35 cellular contexts compared by ENCODE assay signal in the genomic region with DNA sequence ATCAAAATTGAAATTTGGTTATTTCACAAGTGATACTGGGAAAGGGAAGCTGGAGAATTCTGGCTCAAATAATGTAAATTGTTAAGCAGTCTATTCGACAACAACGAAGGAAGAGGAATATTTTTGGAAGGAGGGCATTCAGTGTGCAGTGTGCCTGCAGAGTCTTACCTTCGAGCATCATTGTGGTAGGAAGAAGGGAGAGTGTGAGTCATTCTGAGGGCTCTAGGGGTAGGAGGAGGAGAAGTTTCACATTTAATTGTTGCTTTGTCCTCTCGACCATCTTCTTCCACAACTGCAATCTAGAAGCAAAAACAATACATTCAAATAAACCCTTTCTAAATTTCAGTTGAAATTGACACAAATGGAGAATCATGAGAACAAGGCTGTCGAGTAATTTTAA.
"Had no signal": no experiment of that assay in that cellular context is flagged by ENCODE, and none has a peak within 500 bp of the region (broad histone marks: within the 10 kb centered on the region; RNA-seq: fewer than 3 reads in every experiment).

No MANE protein-coding gene starts in this region.

- H3K27me3 ChIP-seq: adrenal gland, body of pancreas, breast epithelium, cardiac muscle cell, esophagus muscularis mucosa, foreskin keratinocyte, gastrocnemius medialis, heart left ventricle had no signal

- H3K4me1 Mint-ChIP-seq: activated B cell treated with CpG ODN at 0.5 μM for 24 hours; activated CD4-positive, alpha-beta T cell treated with anti-CD3 and anti-CD28 coated beads, Interleukin-2, amount 10 ng/mL, durations not matched to agents 24 days and 14 days; activated CD8-positive, alpha-beta memory T cell treated with anti-CD3 and anti-CD28 coated beads, Interleukin-2, amount 10 ng/mL, durations not matched to agents 7 days and 5 days; activated naive CD4-positive, alpha-beta T cell treated with anti-CD3 and anti-CD28 coated beads, Interleukin-2, amount 50 U/mL, for 24 hours; activated naive CD8-positive, alpha-beta T cell treated with anti-CD3 and anti-CD28 coated beads for 36 hours; activated naive CD8-positive, alpha-beta T cell treated with anti-CD3 and anti-CD28 coated beads, Interleukin-2, amount 50 U/mL, for 24 hours; central memory CD8-positive, alpha-beta T cell had no signal

- H3K4me3 Mint-ChIP-seq: activated B cell treated with CpG ODN at 0.5 μM for 24 hours; activated CD4-positive, alpha-beta memory T cell treated with anti-CD3 and anti-CD28 coated beads for 36 hours; activated CD4-positive, alpha-beta T cell treated with anti-CD3 and anti-CD28 coated beads, Interleukin-2, amount 10 ng/mL, durations not matched to agents 24 days and 14 days; activated CD8-positive, alpha-beta memory T cell treated with anti-CD3 and anti-CD28 coated beads, Interleukin-2, amount 10 ng/mL, durations not matched to agents 7 days and 5 days; activated CD8-positive, alpha-beta T cell treated with anti-CD3 and anti-CD28 coated beads, Interleukin-2, amount 10 ng/mL, durations not matched to agents 7 days and 5 days; activated naive CD4-positive, alpha-beta T cell treated with anti-CD3 and anti-CD28 coated beads for 36 hours; activated naive CD4-positive, alpha-beta T cell treated with anti-CD3 and anti-CD28 coated beads, Interleukin-2, amount 50 U/mL, for 24 hours; activated naive CD8-positive, alpha-beta T cell treated with anti-CD3 and anti-CD28 coated beads for 36 hours; activated naive CD8-positive, alpha-beta T cell treated with anti-CD3 and anti-CD28 coated beads, Interleukin-2, amount 50 U/mL, for 24 hours; activated T-helper 1 cell treated with anti-CD3 and anti-CD28 coated beads, Interleukin-12 subunit alpha, Interleukin-12 subunit beta, Interleukin-2, Interleukin-4 antibody, amounts not matched to agents 30 ng/mL and 10 ng/mL and 1 ng/mL, durations not matched to agents 14 hours and 24 hours and 36 hours; central memory CD8-positive, alpha-beta T cell; effector memory CD8-positive, alpha-beta T cell had no signal

- H3K27ac Mint-ChIP-seq: activated B cell treated with CpG ODN at 0.5 μM for 24 hours; activated CD4-positive, alpha-beta memory T cell treated with anti-CD3 and anti-CD28 coated beads for 36 hours; activated CD4-positive, alpha-beta T cell treated with anti-CD3 and anti-CD28 coated beads, Interleukin-2, amount 10 ng/mL, durations not matched to agents 24 days and 14 days; activated CD8-positive, alpha-beta memory T cell treated with anti-CD3 and anti-CD28 coated beads, Interleukin-2, amount 10 ng/mL, durations not matched to agents 7 days and 5 days; activated CD8-positive, alpha-beta T cell treated with anti-CD3 and anti-CD28 coated beads, Interleukin-2, amount 10 ng/mL, durations not matched to agents 7 days and 5 days; activated naive CD4-positive, alpha-beta T cell treated with anti-CD3 and anti-CD28 coated beads for 36 hours; activated naive CD4-positive, alpha-beta T cell treated with anti-CD3 and anti-CD28 coated beads, Interleukin-2, amount 50 U/mL, for 24 hours; activated naive CD8-positive, alpha-beta T cell treated with anti-CD3 and anti-CD28 coated beads for 36 hours; activated naive CD8-positive, alpha-beta T cell treated with anti-CD3 and anti-CD28 coated beads, Interleukin-2, amount 50 U/mL, for 24 hours; activated T-helper 1 cell treated with anti-CD3 and anti-CD28 coated beads, Interleukin-12 subunit alpha, Interleukin-12 subunit beta, Interleukin-2, Interleukin-4 antibody, amounts not matched to agents 30 ng/mL and 10 ng/mL and 1 ng/mL, durations not matched to agents 14 hours and 24 hours and 36 hours; activated T-helper 2 cell treated with anti-CD3 and anti-CD28 coated beads, Interferon-gamma antibody, Interleukin-2, Interleukin-4, amounts not matched to agents 10 μg/mL and 5 μg/mL and 100 μg/mL, durations not matched to agents 14 hours and 24 hours and 36 hours; effector memory CD8-positive, alpha-beta T cell had no signal

- H3K27ac ChIP-seq: adrenal gland, body of pancreas, breast epithelium, cardiac muscle cell, esophagus muscularis mucosa, foreskin keratinocyte, gastrocnemius medialis, heart left ventricle, VCaP had no signal

- DNase-seq: activated B cell treated with CpG ODN at 0.5 μM for 24 hours; activated CD4-positive, alpha-beta memory T cell treated with anti-CD3 and anti-CD28 coated beads for 36 hours; activated CD4-positive, alpha-beta T cell treated with anti-CD3 and anti-CD28 coated beads, Interleukin-2, amount 10 ng/mL, durations not matched to agents 24 days and 14 days; activated CD8-positive, alpha-beta memory T cell treated with anti-CD3 and anti-CD28 coated beads, Interleukin-2, amount 10 ng/mL, durations not matched to agents 7 days and 5 days; activated CD8-positive, alpha-beta memory T cell treated with anti-CD3 and anti-CD28 coated beads, Interleukin-2, amount 50 U/mL, for 4 hours; activated CD8-positive, alpha-beta T cell treated with anti-CD3 and anti-CD28 coated beads, Interleukin-2, amount 10 ng/mL, durations not matched to agents 7 days and 5 days; activated effector memory CD4-positive, alpha-beta T cell treated with anti-CD3 and anti-CD28 coated beads, Interleukin-2, amount 50 U/mL, for 16 hours; activated naive CD4-positive, alpha-beta T cell treated with anti-CD3 and anti-CD28 coated beads for 36 hours; activated naive CD8-positive, alpha-beta T cell treated with anti-CD3 and anti-CD28 coated beads for 36 hours; activated naive CD8-positive, alpha-beta T cell treated with anti-CD3 and anti-CD28 coated beads, Interleukin-2, amount 50 U/mL, for 24 hours; activated T-cell treated with anti-CD3 and anti-CD28 coated beads, Interleukin-2, amount 50 U/mL, for 1 hour; activated T-cell treated with anti-CD3 and anti-CD28 coated beads, Interleukin-2, amount 50 U/mL, for 48 hours; adrenal gland; amygdala; aorta; body of pancreas; cortex of kidney; dermis blood vessel endothelial cell; effector CD4-positive, alpha-beta T cell; effector memory CD8-positive, alpha-beta T cell; erythroblast; foreskin keratinocyte; gastrocnemius medialis; glutamatergic neuron; heart left ventricle; T-helper 2 cell had no signal

- H3K4me3 ChIP-seq: adrenal gland, body of pancreas, breast epithelium, cardiac muscle cell, esophagus muscularis mucosa, gastrocnemius medialis, heart left ventricle had no signal

- H3K9me3 Mint-ChIP-seq: activated B cell treated with CpG ODN at 0.5 μM for 24 hours; activated CD4-positive, alpha-beta memory T cell treated with anti-CD3 and anti-CD28 coated beads for 36 hours; activated CD4-positive, alpha-beta T cell treated with anti-CD3 and anti-CD28 coated beads, Interleukin-2, amount 10 ng/mL, durations not matched to agents 24 days and 14 days; activated naive CD4-positive, alpha-beta T cell treated with anti-CD3 and anti-CD28 coated beads for 36 hours; activated naive CD4-positive, alpha-beta T cell treated with anti-CD3 and anti-CD28 coated beads, Interleukin-2, amount 50 U/mL, for 24 hours; activated naive CD8-positive, alpha-beta T cell treated with anti-CD3 and anti-CD28 coated beads, Interleukin-2, amount 50 U/mL, for 24 hours; activated T-helper 1 cell treated with anti-CD3 and anti-CD28 coated beads, Interleukin-12 subunit alpha, Interleukin-12 subunit beta, Interleukin-2, Interleukin-4 antibody, amounts not matched to agents 30 ng/mL and 10 ng/mL and 1 ng/mL, durations not matched to agents 14 hours and 24 hours and 36 hours; activated T-helper 2 cell treated with anti-CD3 and anti-CD28 coated beads, Interferon-gamma antibody, Interleukin-2, Interleukin-4, amounts not matched to agents 10 μg/mL and 5 μg/mL and 100 μg/mL, durations not matched to agents 14 hours and 24 hours and 36 hours had no signal

- H3K27me3 Mint-ChIP-seq: activated B cell treated with CpG ODN at 0.5 μM for 24 hours; activated CD4-positive, alpha-beta memory T cell treated with anti-CD3 and anti-CD28 coated beads for 36 hours; activated CD4-positive, alpha-beta T cell treated with anti-CD3 and anti-CD28 coated beads, Interleukin-2, amount 10 ng/mL, durations not matched to agents 24 days and 14 days; activated CD8-positive, alpha-beta memory T cell treated with anti-CD3 and anti-CD28 coated beads, Interleukin-2, amount 10 ng/mL, durations not matched to agents 7 days and 5 days; activated naive CD4-positive, alpha-beta T cell treated with anti-CD3 and anti-CD28 coated beads, Interleukin-2, amount 50 U/mL, for 24 hours; activated naive CD8-positive, alpha-beta T cell treated with anti-CD3 and anti-CD28 coated beads for 36 hours; activated naive CD8-positive, alpha-beta T cell treated with anti-CD3 and anti-CD28 coated beads, Interleukin-2, amount 50 U/mL, for 24 hours; central memory CD8-positive, alpha-beta T cell; effector memory CD8-positive, alpha-beta T cell had no signal

- H3K36me3 ChIP-seq: adrenal gland, breast epithelium, esophagus muscularis mucosa, gastrocnemius medialis, heart left ventricle had no signal

- H3K9me3 ChIP-seq: adrenal gland, body of pancreas, breast epithelium, esophagus muscularis mucosa, gastrocnemius medialis, heart left ventricle had no signal

- H3K36me3 Mint-ChIP-seq: activated CD4-positive, alpha-beta memory T cell treated with anti-CD3 and anti-CD28 coated beads for 36 hours; activated CD8-positive, alpha-beta memory T cell treated with anti-CD3 and anti-CD28 coated beads, Interleukin-2, amount 10 ng/mL, durations not matched to agents 7 days and 5 days; activated naive CD4-positive, alpha-beta T cell treated with anti-CD3 and anti-CD28 coated beads, Interleukin-2, amount 50 U/mL, for 24 hours; activated naive CD8-positive, alpha-beta T cell treated with anti-CD3 and anti-CD28 coated beads for 36 hours had no signal

- ATAC-seq: activated CD4-positive, CD25-positive, alpha-beta regulatory T cell treated with anti-CD3 and anti-CD28 coated beads, Interleukin-2, amount 50 U/mL, for 24 hours; activated CD8-positive, alpha-beta memory T cell treated with anti-CD3 and anti-CD28 coated beads, Interleukin-2, amount 10 ng/mL, durations not matched to agents 7 days and 5 days; activated CD8-positive, alpha-beta T cell treated with anti-CD3 and anti-CD28 coated beads, Interleukin-2, amount 10 ng/mL, durations not matched to agents 7 days and 5 days; activated naive CD8-positive, alpha-beta T cell treated with anti-CD3 and anti-CD28 coated beads, Interleukin-2, amount 50 U/mL, for 24 hours; body of pancreas; effector memory CD8-positive, alpha-beta T cell; foreskin keratinocyte; gastrocnemius medialis; heart left ventricle had no signal

- H3K4me1 ChIP-seq: adrenal gland, body of pancreas, breast epithelium, esophagus muscularis mucosa, foreskin keratinocyte, gastrocnemius medialis, heart left ventricle had no signal
